2 cellular contexts compared by ENCODE assay signal in genomic region chr13:41085961-41086360, GRCh38.
TF ChIP-seq lines count a peak whose summit lies in the region.

No MANE protein-coding gene starts in this region.

TF ChIP-seq in HepG2, 621 proteins besides CTCF, POLR2A, EP300 and RAD21 (continued from another document):
- TF ChIP-seq PBX3 (CRISPR knock-in tag; IDR thresholded peaks at IDR 0.05; ENCODE audit: borderline replicate concordance): no peak
- TF ChIP-seq ZNF841 (CRISPR knock-in tag; IDR thresholded peaks at IDR 0.05; ENCODE audit: borderline replicate concordance): no peak
- no peak for TF ChIP-seq ZNF253 (CRISPR knock-in tag; IDR thresholded peaks at IDR 0.05; ENCODE audit: borderline replicate concordance)
- no peak for TF ChIP-seq ZNF343 (CRISPR knock-in tag; IDR thresholded peaks at IDR 0.05)
- TF ChIP-seq ZIK1 (CRISPR knock-in tag; IDR thresholded peaks at IDR 0.05; ENCODE audit: borderline replicate concordance, low read depth): no peak
- TF ChIP-seq JUND (CRISPR knock-in tag; IDR thresholded peaks at IDR 0.05): no peak
- no peak for TF ChIP-seq MTA1 (CRISPR knock-in tag; IDR thresholded peaks at IDR 0.05; ENCODE audit: borderline replicate concordance)
- no peak for TF ChIP-seq ZNF281 (CRISPR knock-in tag; IDR thresholded peaks at IDR 0.05; ENCODE audit: borderline replicate concordance)
- TF ChIP-seq YEATS4 (CRISPR knock-in tag; IDR thresholded peaks at IDR 0.05; ENCODE audit: borderline replicate concordance): no peak
- TF ChIP-seq ZNF282 (IDR thresholded peaks at IDR 0.05; ENCODE audit: partially characterized antibody): no peak
- TF ChIP-seq NRL (CRISPR knock-in tag; IDR thresholded peaks at IDR 0.05; ENCODE audit: borderline replicate concordance): no peak

TF ChIP-seq in GM12891, 5 proteins besides CTCF, POLR2A, EP300 and RAD21 (continued from another document):
- no peak for TF ChIP-seq TAF1 (IDR thresholded peaks at IDR 0.05; ENCODE audit: low read depth, low read length)
